23 cellular contexts compared by ENCODE assay signal in genomic region chr6:34126419-34126818, GRCh38. TPM values are rescaled to one million over a fixed set of nuclear protein-coding genes. Genes with fewer than 3 reads are reported as not detected.
"Had no signal": no experiment of that assay in that cellular context is flagged by ENCODE, and none has a peak within 500 bp of the region (broad histone marks: within the 10 kb centered on the region; RNA-seq: fewer than 3 reads in every experiment).

No MANE protein-coding gene starts in this region.

- H3K4me3 Mint-ChIP-seq: dendritic cell treated with granulocyte-macrophage colony-stimulating factor and Interleukin-4, amounts not matched to agents 40 ng/mL and 50 ng/mL, for 4 days; nephron; stimulated activated naive B cell treated with anti-CD40 and anti-IgM and Interleukin-4, amounts not matched to agents 10 μg/mL and 1 μg/mL and 100 μg/mL, for 72 hours had no signal

- H3K9me3 Mint-ChIP-seq: dendritic cell treated with granulocyte-macrophage colony-stimulating factor and Interleukin-4, amounts not matched to agents 40 ng/mL and 50 ng/mL, for 4 days; nephron; stimulated activated naive B cell treated with anti-CD40 and anti-IgM and Interleukin-4, amounts not matched to agents 10 μg/mL and 1 μg/mL and 100 μg/mL, for 72 hours had no signal

- ATAC-seq: heart left ventricle; left colon; left ventricle myocardium superior; psoas muscle; right lobe of liver; stimulated activated naive B cell treated with anti-CD40 and anti-IgM and Interleukin-4, amounts not matched to agents 10 μg/mL and 1 μg/mL and 100 μg/mL, for 72 hours had no signal

- H3K27ac Mint-ChIP-seq: dendritic cell treated with granulocyte-macrophage colony-stimulating factor and Interleukin-4, amounts not matched to agents 40 ng/mL and 50 ng/mL, for 4 days; nephron; stimulated activated naive B cell treated with anti-CD40 and anti-IgM and Interleukin-4, amounts not matched to agents 10 μg/mL and 1 μg/mL and 100 μg/mL, for 72 hours had no signal

- H3K4me1 Mint-ChIP-seq: nephron; stimulated activated naive B cell treated with anti-CD40 and anti-IgM and Interleukin-4, amounts not matched to agents 10 μg/mL and 1 μg/mL and 100 μg/mL, for 72 hours had no signal

- H3K36me3 Mint-ChIP-seq: stimulated activated naive B cell treated with anti-CD40 and anti-IgM and Interleukin-4, amounts not matched to agents 10 μg/mL and 1 μg/mL and 100 μg/mL, for 72 hours had no signal

- H3K27ac ChIP-seq: heart left ventricle, parathyroid adenoma, psoas muscle, right lobe of liver, stomach, thoracic aorta, transverse colon had no signal

- DNase-seq: foreskin melanocyte; heart left ventricle; hippocampal formation; left colon; left ventricle myocardium superior; mesenchymal stem cell; midbrain; psoas muscle; retina; right lobe of liver; stimulated activated CD4-positive, alpha-beta T cell treated with anti-CD3 and anti-CD28 coated beads, Interleukin-15, amount 100 ng/mL, for 24 hours; stimulated activated CD4-positive, alpha-beta T cell treated with anti-CD3 and anti-CD28 coated beads, Interleukin-1b, Interleukin-23, amount 100 ng/mL, for 48 hours; stimulated activated CD4-positive, alpha-beta T cell treated with anti-CD3 and anti-CD28 coated beads, Interleukin-4, amount 100 ng/mL, for 4 hours; stimulated activated naive B cell treated with anti-CD40 and anti-IgM and Interleukin-4, amounts not matched to agents 10 μg/mL and 1 μg/mL and 100 μg/mL, for 72 hours; stomach; substantia nigra; transverse colon had no signal

RNA-seq across cellular contexts. Expression of gene GRM4, which starts 19.5 kb away (rescaled TPM):
- total RNA-seq: glomerular endothelial cell, kidney epithelial cell, left colon, left ventricle myocardium superior, right lobe of liver, thoracic aorta, transverse colon had no signal
- polyA plus RNA-seq: heart left ventricle, stomach had no signal
